1 cellular context compared by ENCODE assay signal in the genomic region with DNA sequence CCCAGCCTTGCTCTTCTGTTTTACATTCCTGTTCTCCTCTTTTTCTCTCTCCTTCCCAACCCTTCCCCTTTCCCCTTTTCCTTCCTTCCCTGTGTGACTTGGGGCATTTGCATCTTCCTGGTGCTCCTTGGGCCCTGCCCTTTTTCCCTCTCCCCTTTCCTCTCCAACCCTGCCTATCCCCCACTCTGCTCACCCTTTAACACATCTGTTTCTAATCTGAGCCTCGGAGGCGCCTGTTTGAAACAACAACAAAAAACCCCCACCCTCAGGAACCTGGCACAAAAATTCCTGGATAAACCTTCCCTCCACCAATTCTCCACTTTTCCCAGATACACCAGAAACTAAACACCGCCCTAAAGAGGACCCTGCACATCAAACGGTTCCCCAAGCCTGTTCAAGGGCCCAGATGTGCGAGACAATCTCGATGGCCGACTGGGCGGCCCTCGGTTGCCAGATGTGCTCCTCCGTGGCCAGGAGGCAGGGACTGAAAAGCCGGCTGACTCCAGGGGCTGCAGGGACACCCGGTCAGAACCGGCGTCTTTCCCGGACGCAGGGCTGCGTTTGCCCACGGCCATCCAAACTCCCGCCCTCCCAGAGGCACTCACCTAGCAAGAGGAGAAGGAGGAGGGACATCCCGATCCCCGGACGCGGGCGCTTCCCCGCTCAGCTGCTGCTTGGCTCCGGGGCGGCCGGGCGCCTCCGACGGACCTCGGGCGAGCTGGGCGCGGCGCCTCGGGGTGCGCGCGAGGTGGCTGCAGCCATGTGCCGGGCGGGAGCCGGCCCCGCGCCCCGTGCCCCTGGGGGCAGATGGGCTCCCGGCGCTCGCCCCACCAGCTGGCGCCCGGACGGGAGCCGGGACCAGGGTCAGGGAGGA.
TF ChIP-seq lines count a peak whose summit lies in the region.

No MANE protein-coding gene starts in this region.

TF ChIP-seq in IMR-90, 13 proteins besides CTCF, POLR2A, EP300 and RAD21 (continued from another document):
- TF ChIP-seq, protein P1, sequence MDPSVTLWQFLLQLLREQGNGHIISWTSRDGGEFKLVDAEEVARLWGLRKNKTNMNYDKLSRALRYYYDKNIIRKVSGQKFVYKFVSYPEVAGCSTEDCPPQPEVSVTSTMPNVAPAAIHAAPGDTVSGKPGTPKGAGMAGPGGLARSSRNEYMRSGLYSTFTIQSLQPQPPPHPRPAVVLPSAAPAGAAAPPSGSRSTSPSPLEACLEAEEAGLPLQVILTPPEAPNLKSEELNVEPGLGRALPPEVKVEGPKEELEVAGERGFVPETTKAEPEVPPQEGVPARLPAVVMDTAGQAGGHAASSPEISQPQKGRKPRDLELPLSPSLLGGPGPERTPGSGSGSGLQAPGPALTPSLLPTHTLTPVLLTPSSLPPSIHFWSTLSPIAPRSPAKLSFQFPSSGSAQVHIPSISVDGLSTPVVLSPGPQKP (IDR thresholded peaks at IDR 0.05; ENCODE audit: borderline replicate concordance, low read depth, low read length), result no peak
- no peak for TF ChIP-seq BHLHE40 (IDR thresholded peaks at IDR 0.05; ENCODE audit: low read depth, low read length)
- no peak for TF ChIP-seq MAFK (IDR thresholded peaks at IDR 0.05; ENCODE audit: low read depth, low read length)
- no peak; the same call in 1 of the 2 replicates for TF ChIP-seq SMC3 (IDR thresholded peaks at IDR 0.05; ENCODE audit: low read depth, low read length)
- no peak for TF ChIP-seq RFX5 (IDR thresholded peaks at IDR 0.05; ENCODE audit: low read depth, low read length)
